36 cellular contexts compared by ENCODE assay signal in the genomic region with DNA sequence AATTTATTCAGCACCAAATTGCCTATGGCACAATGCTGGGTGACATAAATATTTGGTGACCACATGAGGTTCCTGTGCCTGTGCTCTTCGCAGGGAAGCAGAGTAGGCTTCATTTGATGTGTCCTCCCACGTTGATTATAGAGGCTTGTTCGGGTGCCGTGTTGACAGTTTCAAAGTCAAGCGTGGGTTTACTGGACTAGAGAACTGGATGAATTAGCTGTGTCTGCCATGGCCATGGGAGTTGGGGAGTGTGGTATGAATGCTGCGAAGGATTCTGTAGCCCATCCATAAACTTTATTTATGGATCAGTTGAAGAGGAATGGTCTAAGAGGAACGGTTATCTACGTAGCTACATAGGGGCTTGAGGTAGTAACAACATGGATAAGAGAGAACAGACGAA.
"Had no signal": no experiment of that assay in that cellular context is flagged by ENCODE, and none has a peak within 500 bp of the region (broad histone marks: within the 10 kb centered on the region; RNA-seq: fewer than 3 reads in every experiment).

No MANE protein-coding gene starts in this region.

- H3K27ac ChIP-seq: ascending aorta, cardiac muscle cell, VCaP had no signal

- DNase-seq: activated B cell treated with CpG ODN at 0.5 μM for 24 hours; activated CD4-positive, alpha-beta memory T cell treated with anti-CD3 and anti-CD28 coated beads for 36 hours; activated CD4-positive, alpha-beta T cell treated with anti-CD3 and anti-CD28 coated beads for 4 hours; activated CD4-positive, alpha-beta T cell treated with anti-CD3 and anti-CD28 coated beads, Interleukin-2, amount 10 ng/mL, durations not matched to agents 24 days and 14 days; activated CD4-positive, alpha-beta T cell treated with anti-CD3 and anti-CD28 coated beads, Interleukin-2, amount 50 U/mL, for 1 hour; activated CD4-positive, alpha-beta T cell treated with anti-CD3 and anti-CD28 coated beads, Interleukin-2, amount 50 U/mL, for 4 hours; activated CD4-positive, CD25-positive, alpha-beta regulatory T cell treated with anti-CD3 and anti-CD28 coated beads, Interleukin-2, amount 50 U/mL, for 72 hours; activated CD8-positive, alpha-beta memory T cell treated with anti-CD3 and anti-CD28 coated beads, Interleukin-2, amount 50 U/mL, for 4 hours; activated CD8-positive, alpha-beta T cell treated with anti-CD3 and anti-CD28 coated beads for 36 hours; activated effector memory CD4-positive, alpha-beta T cell treated with Interleukin-2 at 50 U/mL for 16 hours; activated gamma-delta T cell; activated naive CD4-positive, alpha-beta T cell treated with anti-CD3 and anti-CD28 coated beads, Interleukin-2, amount 10 ng/mL, durations not matched to agents 7 days and 5 days; activated naive CD4-positive, alpha-beta T cell treated with Interleukin-2 at 50 U/mL for 16 hours; activated naive CD8-positive, alpha-beta T cell treated with anti-CD3 and anti-CD28 coated beads, Interleukin-2, amount 10 ng/mL, durations not matched to agents 7 days and 5 days; activated naive CD8-positive, alpha-beta T cell treated with anti-CD3 and anti-CD28 coated beads, Interleukin-2, amount 50 U/mL, for 24 hours; activated T-cell treated with anti-CD3 and anti-CD28 coated beads for 4 hours; activated T-cell treated with anti-CD3 and anti-CD28 coated beads, Interleukin-2, amount 50 U/mL, for 1 hour; activated T-cell treated with anti-CD3 and anti-CD28 coated beads, Interleukin-2, amount 50 U/mL, for 4 hours; activated T-cell treated with anti-CD3 and anti-CD28 coated beads, Interleukin-2, amount 50 U/mL, for 72 hours; amygdala; anterior cingulate cortex; central memory CD4-positive, alpha-beta T cell; T-helper 1 cell; T-helper 2 cell; T-helper 9 cell had no signal

- H3K27ac Mint-ChIP-seq: activated B cell treated with CpG ODN at 0.5 μM for 24 hours; activated CD4-positive, alpha-beta memory T cell treated with anti-CD3 and anti-CD28 coated beads for 36 hours; activated CD4-positive, alpha-beta T cell treated with anti-CD3 and anti-CD28 coated beads, Interleukin-2, amount 10 ng/mL, durations not matched to agents 24 days and 14 days; activated CD8-positive, alpha-beta T cell treated with anti-CD3 and anti-CD28 coated beads for 36 hours; activated naive CD4-positive, alpha-beta T cell treated with anti-CD3 and anti-CD28 coated beads, Interleukin-2, amount 10 ng/mL, durations not matched to agents 7 days and 5 days; activated naive CD4-positive, alpha-beta T cell treated with anti-CD3 and anti-CD28 coated beads, Interleukin-2, amount 50 U/mL, for 24 hours; activated naive CD8-positive, alpha-beta T cell; activated naive CD8-positive, alpha-beta T cell treated with anti-CD3 and anti-CD28 coated beads, Interleukin-2, amount 10 ng/mL, durations not matched to agents 7 days and 5 days; activated naive CD8-positive, alpha-beta T cell treated with anti-CD3 and anti-CD28 coated beads, Interleukin-2, amount 50 U/mL, for 24 hours; activated T-cell treated with anti-CD3 and anti-CD28 coated beads, Interleukin-2, amount 50 U/mL, for 72 hours; activated T-helper 1 cell treated with anti-CD3 and anti-CD28 coated beads, Interleukin-12 subunit alpha, Interleukin-12 subunit beta, Interleukin-2, Interleukin-4 antibody, amounts not matched to agents 30 ng/mL and 10 ng/mL and 1 ng/mL, durations not matched to agents 14 hours and 24 hours and 36 hours; activated T-helper 17 cell treated with anti-CD3 and anti-CD28 coated beads, Interleukin-2, amount 50 U/mL, for 72 hours; brain; T-helper 1 cell treated with Interleukin-12 subunit alpha and Interleukin-12 subunit beta and Interleukin-4 antibody, amounts not matched to agents 30 μg/mL and 1 μg/mL, for 36 hours; T-helper 2 cell treated with Interferon-gamma antibody and Interleukin-4, amounts not matched to agents 5 μg/mL and 100 μg/mL, for 36 hours had no signal

- FAIRE-seq: bronchial epithelial cell had no signal

- H3K36me3 Mint-ChIP-seq: activated naive CD4-positive, alpha-beta T cell treated with anti-CD3 and anti-CD28 coated beads, Interleukin-2, amount 50 U/mL, for 24 hours; brain had no signal

- H3K9me3 Mint-ChIP-seq: activated B cell treated with CpG ODN at 0.5 μM for 24 hours; activated CD4-positive, alpha-beta memory T cell treated with anti-CD3 and anti-CD28 coated beads for 36 hours; activated CD4-positive, alpha-beta T cell treated with anti-CD3 and anti-CD28 coated beads, Interleukin-2, amount 10 ng/mL, durations not matched to agents 24 days and 14 days; activated CD8-positive, alpha-beta T cell treated with anti-CD3 and anti-CD28 coated beads for 36 hours; activated naive CD4-positive, alpha-beta T cell treated with anti-CD3 and anti-CD28 coated beads, Interleukin-2, amount 10 ng/mL, durations not matched to agents 7 days and 5 days; activated naive CD4-positive, alpha-beta T cell treated with anti-CD3 and anti-CD28 coated beads, Interleukin-2, amount 50 U/mL, for 24 hours; activated naive CD8-positive, alpha-beta T cell treated with anti-CD3 and anti-CD28 coated beads, Interleukin-2, amount 10 ng/mL, durations not matched to agents 7 days and 5 days; activated naive CD8-positive, alpha-beta T cell treated with anti-CD3 and anti-CD28 coated beads, Interleukin-2, amount 50 U/mL, for 24 hours; activated T-cell treated with anti-CD3 and anti-CD28 coated beads, Interleukin-2, amount 50 U/mL, for 4 hours; activated T-cell treated with anti-CD3 and anti-CD28 coated beads, Interleukin-2, amount 50 U/mL, for 72 hours; activated T-helper 1 cell treated with anti-CD3 and anti-CD28 coated beads, Interleukin-12 subunit alpha, Interleukin-12 subunit beta, Interleukin-2, Interleukin-4 antibody, amounts not matched to agents 30 ng/mL and 10 ng/mL and 1 ng/mL, durations not matched to agents 14 hours and 24 hours and 36 hours; activated T-helper 17 cell treated with anti-CD3 and anti-CD28 coated beads, Interleukin-2, amount 50 U/mL, for 72 hours; brain; T-helper 1 cell treated with Interleukin-12 subunit alpha and Interleukin-12 subunit beta and Interleukin-4 antibody, amounts not matched to agents 30 μg/mL and 1 μg/mL, for 36 hours; T-helper 2 cell treated with Interferon-gamma antibody and Interleukin-4, amounts not matched to agents 5 μg/mL and 100 μg/mL, for 36 hours had no signal

- H3K27me3 Mint-ChIP-seq: activated B cell treated with CpG ODN at 0.5 μM for 24 hours; activated CD4-positive, alpha-beta T cell treated with anti-CD3 and anti-CD28 coated beads, Interleukin-2, amount 10 ng/mL, durations not matched to agents 24 days and 14 days; activated naive CD4-positive, alpha-beta T cell treated with anti-CD3 and anti-CD28 coated beads, Interleukin-2, amount 10 ng/mL, durations not matched to agents 7 days and 5 days; activated naive CD4-positive, alpha-beta T cell treated with anti-CD3 and anti-CD28 coated beads, Interleukin-2, amount 50 U/mL, for 24 hours; activated naive CD8-positive, alpha-beta T cell treated with anti-CD3 and anti-CD28 coated beads, Interleukin-2, amount 50 U/mL, for 24 hours; activated T-helper 17 cell treated with anti-CD3 and anti-CD28 coated beads, Interleukin-2, amount 50 U/mL, for 72 hours; brain had no signal

- H3K27me3 ChIP-seq: ascending aorta, cardiac muscle cell had no signal

- H3K9me3 ChIP-seq: ascending aorta had no signal

- H3K4me3 ChIP-seq: ascending aorta, cardiac muscle cell had no signal

- H3K36me3 ChIP-seq: cardiac muscle cell had no signal

- H3K4me1 ChIP-seq: ascending aorta had no signal

- H3K4me1 Mint-ChIP-seq: activated B cell treated with CpG ODN at 0.5 μM for 24 hours; activated naive CD4-positive, alpha-beta T cell treated with anti-CD3 and anti-CD28 coated beads, Interleukin-2, amount 10 ng/mL, durations not matched to agents 7 days and 5 days; activated naive CD4-positive, alpha-beta T cell treated with anti-CD3 and anti-CD28 coated beads, Interleukin-2, amount 50 U/mL, for 24 hours; activated naive CD8-positive, alpha-beta T cell treated with anti-CD3 and anti-CD28 coated beads, Interleukin-2, amount 10 ng/mL, durations not matched to agents 7 days and 5 days; brain had no signal

- H3K4me3 Mint-ChIP-seq: activated B cell treated with CpG ODN at 0.5 μM for 24 hours; activated CD4-positive, alpha-beta memory T cell treated with anti-CD3 and anti-CD28 coated beads for 36 hours; activated CD4-positive, alpha-beta T cell treated with anti-CD3 and anti-CD28 coated beads, Interleukin-2, amount 10 ng/mL, durations not matched to agents 24 days and 14 days; activated CD8-positive, alpha-beta T cell treated with anti-CD3 and anti-CD28 coated beads for 36 hours; activated naive CD4-positive, alpha-beta T cell treated with anti-CD3 and anti-CD28 coated beads, Interleukin-2, amount 10 ng/mL, durations not matched to agents 7 days and 5 days; activated naive CD4-positive, alpha-beta T cell treated with anti-CD3 and anti-CD28 coated beads, Interleukin-2, amount 50 U/mL, for 24 hours; activated naive CD8-positive, alpha-beta T cell; activated naive CD8-positive, alpha-beta T cell treated with anti-CD3 and anti-CD28 coated beads, Interleukin-2, amount 10 ng/mL, durations not matched to agents 7 days and 5 days; activated naive CD8-positive, alpha-beta T cell treated with anti-CD3 and anti-CD28 coated beads, Interleukin-2, amount 50 U/mL, for 24 hours; activated T-cell treated with anti-CD3 and anti-CD28 coated beads, Interleukin-2, amount 50 U/mL, for 4 hours; activated T-cell treated with anti-CD3 and anti-CD28 coated beads, Interleukin-2, amount 50 U/mL, for 72 hours; activated T-helper 1 cell treated with anti-CD3 and anti-CD28 coated beads, Interleukin-12 subunit alpha, Interleukin-12 subunit beta, Interleukin-2, Interleukin-4 antibody, amounts not matched to agents 30 ng/mL and 10 ng/mL and 1 ng/mL, durations not matched to agents 14 hours and 24 hours and 36 hours; activated T-helper 17 cell treated with anti-CD3 and anti-CD28 coated beads, Interleukin-2, amount 50 U/mL, for 72 hours; brain; T-helper 1 cell treated with Interleukin-12 subunit alpha and Interleukin-12 subunit beta and Interleukin-4 antibody, amounts not matched to agents 30 μg/mL and 1 μg/mL, for 36 hours; T-helper 2 cell treated with Interferon-gamma antibody and Interleukin-4, amounts not matched to agents 5 μg/mL and 100 μg/mL, for 36 hours had no signal

- ATAC-seq: activated CD8-positive, alpha-beta T cell treated with anti-CD3 and anti-CD28 coated beads for 36 hours; activated naive CD8-positive, alpha-beta T cell treated with anti-CD3 and anti-CD28 coated beads, Interleukin-2, amount 50 U/mL, for 24 hours; activated T-cell treated with anti-CD3 and anti-CD28 coated beads, Interleukin-2, amount 50 U/mL, for 4 hours; activated T-cell treated with anti-CD3 and anti-CD28 coated beads, Interleukin-2, amount 50 U/mL, for 72 hours; activated T-helper 17 cell treated with anti-CD3 and anti-CD28 coated beads, Interleukin-2, amount 50 U/mL, for 72 hours had no signal
